ENCODE assay signal across 12 cellular contexts in the genomic region with DNA sequence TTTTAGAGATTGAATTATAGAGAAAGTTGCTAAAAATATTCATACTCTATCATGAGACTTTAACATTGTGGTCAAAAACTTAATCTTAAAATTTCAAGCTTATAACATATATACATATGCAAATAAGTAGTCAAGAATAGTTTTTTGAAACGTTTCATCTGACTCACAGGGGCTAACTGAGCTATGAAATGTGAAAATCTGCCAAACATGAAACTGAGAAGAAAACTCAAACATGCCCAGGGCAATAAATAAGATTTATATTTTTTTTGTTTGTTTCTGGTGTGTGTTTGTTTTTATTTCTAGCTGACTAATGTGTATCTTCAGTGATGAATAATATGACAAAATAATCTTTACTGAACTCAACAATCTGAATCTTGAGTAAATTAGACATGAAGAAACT.
DNase-seq lines count a peak whose midpoint lies in the region; ATAC-seq and TF ChIP-seq lines count a peak whose summit lies in the region.
"Had no signal": no experiment of that assay in that cellular context is flagged by ENCODE, and none has a peak within 500 bp of the region (broad histone marks: within the 10 kb centered on the region; RNA-seq: fewer than 3 reads in every experiment).

No MANE protein-coding gene starts in this region.

- H3K36me3 Mint-ChIP-seq in activated CD4-positive, alpha-beta T cell treated with anti-CD3 and anti-CD28 coated beads, Interleukin-2, amount 10 ng/mL, durations not matched to agents 7 days and 5 days (ENCODE audit: low read depth) = no peaks in the 10 kb centered on the region
- H3K36me3 Mint-ChIP-seq in nephron progenitor cell (ENCODE audit: low read depth) = no peaks in the 10 kb centered on the region
- no peaks in the 10 kb centered on the region for H3K36me3 Mint-ChIP-seq in T-helper 2 cell treated with Interferon-gamma antibody and Interleukin-4, amounts not matched to agents 5 μg/mL and 100 μg/mL, for 36 hours (ENCODE audit: low read depth)

- CTCF ChIA-PET in activated CD4-positive, alpha-beta T cell treated with anti-CD3 and anti-CD28 coated beads, Interleukin-2, amount 10 ng/mL, durations not matched to agents 7 days and 5 days (lab: Charles Lee) = no interaction called here

- ATAC-seq in GM21367 (IDR thresholded peaks at IDR 0.05; ENCODE audit: unreplicated experiment) (peak; percentile 83), HG02938 (IDR thresholded peaks at IDR 0.05; ENCODE audit: unreplicated experiment) (peak; percentile 93)
- ATAC-seq: effector memory CD8-positive, alpha-beta T cell; heart left ventricle had no signal

- DNase-seq in ELR (ENCODE audit: low read depth) (peak; percentile 41), M059J (ENCODE audit: low read depth) (peak; percentile 5), nephron progenitor cell (no peak)
- DNase-seq in stimulated activated CD4-positive, alpha-beta T cell treated with anti-CD3 and anti-CD28 coated beads, Interleukin-1b, Interleukin-23, amount 100 ng/mL, for 48 hours = no peak
- DNase-seq in activated CD4-positive, alpha-beta T cell treated with anti-CD3 and anti-CD28 coated beads, Interleukin-2, amount 10 ng/mL, durations not matched to agents 7 days and 5 days = no peak
- no peak for DNase-seq in T-helper 2 cell treated with Interferon-gamma antibody and Interleukin-4, amounts not matched to agents 5 μg/mL and 100 μg/mL, for 36 hours (ENCODE audit: low spot score)
- DNase-seq: anterior cingulate cortex; Caco-2; effector memory CD8-positive, alpha-beta T cell; heart left ventricle had no signal

- H3K27ac Mint-ChIP-seq in activated CD4-positive, alpha-beta T cell treated with anti-CD3 and anti-CD28 coated beads, Interleukin-2, amount 10 ng/mL, durations not matched to agents 7 days and 5 days = no peak overlapping the region
- no peak overlapping the region for H3K27ac Mint-ChIP-seq in nephron progenitor cell
- H3K27ac Mint-ChIP-seq in T-helper 2 cell treated with Interferon-gamma antibody and Interleukin-4, amounts not matched to agents 5 μg/mL and 100 μg/mL, for 36 hours = no peak overlapping the region
- H3K27ac Mint-ChIP-seq: effector memory CD8-positive, alpha-beta T cell had no signal

- H3K4me1 Mint-ChIP-seq in activated CD4-positive, alpha-beta T cell treated with anti-CD3 and anti-CD28 coated beads, Interleukin-2, amount 10 ng/mL, durations not matched to agents 7 days and 5 days = no peaks in the 10 kb centered on the region
- no peaks in the 10 kb centered on the region for H3K4me1 Mint-ChIP-seq in nephron progenitor cell
- H3K4me1 Mint-ChIP-seq in T-helper 2 cell treated with Interferon-gamma antibody and Interleukin-4, amounts not matched to agents 5 μg/mL and 100 μg/mL, for 36 hours (ENCODE audit: low read depth) = no peaks in the 10 kb centered on the region

- H3K9me3 Mint-ChIP-seq in activated CD4-positive, alpha-beta T cell treated with anti-CD3 and anti-CD28 coated beads, Interleukin-2, amount 10 ng/mL, durations not matched to agents 7 days and 5 days = no peaks in the 10 kb centered on the region
- no peaks in the 10 kb centered on the region for H3K9me3 Mint-ChIP-seq in nephron progenitor cell
- peaks cover 1% of the 10 kb centered on the region for H3K9me3 Mint-ChIP-seq in T-helper 2 cell treated with Interferon-gamma antibody and Interleukin-4, amounts not matched to agents 5 μg/mL and 100 μg/mL, for 36 hours
- H3K9me3 Mint-ChIP-seq: effector memory CD8-positive, alpha-beta T cell had no signal

- POLR2A ChIA-PET in activated CD4-positive, alpha-beta T cell treated with anti-CD3 and anti-CD28 coated beads, Interleukin-2, amount 10 ng/mL, durations not matched to agents 7 days and 5 days (lab: Charles Lee) = no interaction called here

- H3K27me3 Mint-ChIP-seq in activated CD4-positive, alpha-beta T cell treated with anti-CD3 and anti-CD28 coated beads, Interleukin-2, amount 10 ng/mL, durations not matched to agents 7 days and 5 days = no peaks in the 10 kb centered on the region
- H3K27me3 Mint-ChIP-seq in nephron progenitor cell (ENCODE audit: low read depth, poor library complexity) = peaks cover 6% of the 10 kb centered on the region
- H3K27me3 Mint-ChIP-seq in T-helper 2 cell treated with Interferon-gamma antibody and Interleukin-4, amounts not matched to agents 5 μg/mL and 100 μg/mL, for 36 hours (ENCODE audit: low read depth) = peaks cover 16% of the 10 kb centered on the region
- H3K27me3 Mint-ChIP-seq: effector memory CD8-positive, alpha-beta T cell had no signal

- no peak overlapping the region for H3K4me3 Mint-ChIP-seq in activated CD4-positive, alpha-beta T cell treated with anti-CD3 and anti-CD28 coated beads, Interleukin-2, amount 10 ng/mL, durations not matched to agents 7 days and 5 days
- no peak overlapping the region for H3K4me3 Mint-ChIP-seq in nephron progenitor cell
- no peak overlapping the region for H3K4me3 Mint-ChIP-seq in T-helper 2 cell treated with Interferon-gamma antibody and Interleukin-4, amounts not matched to agents 5 μg/mL and 100 μg/mL, for 36 hours
- H3K4me3 Mint-ChIP-seq: effector memory CD8-positive, alpha-beta T cell had no signal

- no peak for TF ChIP-seq CTCF in nephron progenitor cell (IDR thresholded peaks at IDR 0.05)

Comparison
In these comparisons a context has a peak if more than half of its experiments do, and no peak if none do; other contexts are left out.
1. DNase-seq: peak in ELR (single experiment) and M059J (single experiment); none in stimulated activated CD4-positive, alpha-beta T cell treated with anti-CD3 and anti-CD28 coated beads, Interleukin-1b, Interleukin-23, amount 100 ng/mL, for 48 hours (single experiment), activated CD4-positive, alpha-beta T cell treated with anti-CD3 and anti-CD28 coated beads, Interleukin-2, amount 10 ng/mL, durations not matched to agents 7 days and 5 days (single experiment), nephron progenitor cell (single experiment) and T-helper 2 cell treated with Interferon-gamma antibody and Interleukin-4, amounts not matched to agents 5 μg/mL and 100 μg/mL, for 36 hours (single experiment).